Comparison of ENCODE assay signal across 3 cellular contexts in the genomic region with DNA sequence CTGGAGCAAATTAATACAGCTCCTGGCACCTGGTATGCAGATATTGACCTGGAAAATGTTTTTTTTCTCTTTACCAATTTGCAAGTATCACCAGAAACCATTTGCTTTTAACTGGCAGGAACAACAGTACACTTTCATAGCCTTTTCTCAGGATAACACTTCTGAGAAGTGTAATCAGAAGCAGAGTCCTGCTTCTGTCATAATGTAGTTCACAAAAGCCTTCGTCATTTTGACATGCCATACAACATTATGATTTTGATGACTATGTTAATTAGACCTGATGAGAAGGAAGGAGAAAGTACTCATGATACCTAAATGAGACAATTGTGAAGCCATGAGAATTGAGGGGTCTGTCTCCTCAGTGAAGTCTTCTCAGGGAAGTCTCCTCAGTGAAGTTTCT.
TF ChIP-seq lines count a peak whose summit lies in the region.

No MANE protein-coding gene starts in this region.

TF ChIP-seq in A549, 52 proteins besides CTCF, POLR2A, EP300 and RAD21 (continued from another document):
- TF ChIP-seq MAFK (IDR thresholded peaks at IDR 0.05; ENCODE audit: partially characterized antibody) (peak; percentile 42), ZC3H11A (IDR thresholded peaks at IDR 0.05) (no peak)

TF ChIP-seq in HEK293, 187 proteins besides CTCF, POLR2A, EP300 and RAD21 (continued from another document):
- TF ChIP-seq, protein P1, sequence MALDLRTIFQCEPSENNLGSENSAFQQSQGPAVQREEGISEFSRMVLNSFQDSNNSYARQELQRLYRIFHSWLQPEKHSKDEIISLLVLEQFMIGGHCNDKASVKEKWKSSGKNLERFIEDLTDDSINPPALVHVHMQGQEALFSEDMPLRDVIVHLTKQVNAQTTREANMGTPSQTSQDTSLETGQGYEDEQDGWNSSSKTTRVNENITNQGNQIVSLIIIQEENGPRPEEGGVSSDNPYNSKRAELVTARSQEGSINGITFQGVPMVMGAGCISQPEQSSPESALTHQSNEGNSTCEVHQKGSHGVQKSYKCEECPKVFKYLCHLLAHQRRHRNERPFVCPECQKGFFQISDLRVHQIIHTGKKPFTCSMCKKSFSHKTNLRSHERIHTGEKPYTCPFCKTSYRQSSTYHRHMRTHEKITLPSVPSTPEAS (tag by site-specific recombination; IDR thresholded peaks at IDR 0.05) = no peak

TF ChIP-seq in H1, 55 proteins besides CTCF, POLR2A, EP300 and RAD21 (continued from another document):
- TF ChIP-seq RNF2 (IDR thresholded peaks at IDR 0.05; ENCODE audit: borderline replicate concordance, low read depth, low read length, missing control alignments, poor library complexity, severe bottlenecking) (no peak), JUND (IDR thresholded peaks at IDR 0.05; ENCODE audit: low read length) (no peak), CHD2 (IDR thresholded peaks at IDR 0.05; ENCODE audit: low read length) (no peak), FOSL1 (IDR thresholded peaks at IDR 0.05; ENCODE audit: insufficient read depth, low read depth, low read length) (no peak), HDAC6 (IDR thresholded peaks at IDR 0.05; ENCODE audit: low read depth, low read length) (no peak), BACH1 (IDR thresholded peaks at IDR 0.05; ENCODE audit: low read length) (no peak), GTF2F1 (IDR thresholded peaks at IDR 0.05; ENCODE audit: borderline replicate concordance, low read depth, low read length) (no peak)
TF ChIP-seq in H1: peak in this region for 0.
